In genomic region chr2:159608723-159609308, GRCh38 we compare ENCODE assay signal across 19 cellular contexts. TPM values are rescaled to one million over a fixed set of nuclear protein-coding genes. Genes with fewer than 3 reads are reported as not detected.
DNase-seq lines count a peak whose midpoint lies in the region; ATAC-seq and TF ChIP-seq lines count a peak whose summit lies in the region.
"Had no signal": no experiment of that assay in that cellular context is flagged by ENCODE, and none has a peak within 500 bp of the region (broad histone marks: within the 10 kb centered on the region; RNA-seq: fewer than 3 reads in every experiment).

No MANE protein-coding gene starts in this region.

- H3K4me1 ChIP-seq in Loucy (ENCODE audit: insufficient read depth, low read length, poor library complexity, severe bottlenecking) (peaks cover 49% of the 10 kb centered on the region), thyroid gland (peaks cover 48 to 74% of the 10 kb centered on the region in 2 donors)

- peaks cover 42% of the 10 kb centered on the region for H3K79me2 ChIP-seq in Loucy (ENCODE audit: insufficient read depth, low read length)

- H3K9me3 Mint-ChIP-seq in mesothelial cell of epicardium: no peaks in the 10 kb centered on the region
- H3K9me3 Mint-ChIP-seq: CD4-positive, CD25-positive, alpha-beta regulatory T cell had no signal

- no peak overlapping the region for H2AFZ ChIP-seq in Loucy (ENCODE audit: low read length)

- H3K4me2 ChIP-seq in Loucy (ENCODE audit: low read depth, low read length, poor library complexity, severe bottlenecking): peak overlapping the region; percentile 51
- H3K4me2 ChIP-seq: KMS-11 had no signal

- ATAC-seq in GM21381 (IDR thresholded peaks at IDR 0.05; ENCODE audit: unreplicated experiment): no peak

- H4K20me1 ChIP-seq in Loucy (ENCODE audit: insufficient read depth, low read length, poor library complexity, severe bottlenecking): peaks cover 20% of the 10 kb centered on the region

- H3K36me3 ChIP-seq in Loucy (ENCODE audit: insufficient read depth, low read length): no peaks in the 10 kb centered on the region
- no peaks in the 10 kb centered on the region for H3K36me3 ChIP-seq in thyroid gland
- H3K36me3 ChIP-seq: BE2C, Peyer's patch had no signal

- no peaks in the 10 kb centered on the region for H3K27me3 Mint-ChIP-seq in mesothelial cell of epicardium (ENCODE audit: low read depth)
- H3K27me3 Mint-ChIP-seq: CD4-positive, CD25-positive, alpha-beta regulatory T cell had no signal

- H3K4me3 ChIP-seq in Loucy (ENCODE audit: low read length, poor library complexity, severe bottlenecking) (no peak overlapping the region), thyroid gland (replicated peaks in 1 of 3) (no peak overlapping the region)
- H3K4me3 ChIP-seq: Peyer's patch had no signal

- H3K9ac ChIP-seq in Loucy (ENCODE audit: low read depth, low read length, poor library complexity, severe bottlenecking): no peak overlapping the region
- H3K9ac ChIP-seq: KMS-11 had no signal

- peaks cover 58% of the 10 kb centered on the region for H3K4me1 Mint-ChIP-seq in mesothelial cell of epicardium

- TF ChIP-seq CTCF in Loucy (conservative IDR thresholded peaks at IDR 0.05; ENCODE audit: low read length) (no peak), mesothelial cell of epicardium (IDR thresholded peaks at IDR 0.05; ENCODE audit: unreplicated experiment) (no peak), thyroid gland (IDR thresholded peaks at IDR 0.05) (no peak)

- H3K27me3 ChIP-seq in Loucy (ENCODE audit: insufficient read depth, low read length, poor library complexity, severe bottlenecking) (no peaks in the 10 kb centered on the region), thyroid gland (no peaks in the 10 kb centered on the region)
- H3K27me3 ChIP-seq: BE2C, Peyer's patch had no signal

- no peak overlapping the region for H3K4me3 Mint-ChIP-seq in mesothelial cell of epicardium
- H3K4me3 Mint-ChIP-seq: CD4-positive, CD25-positive, alpha-beta regulatory T cell had no signal

- H3K27ac ChIP-seq in thyroid gland: peak overlapping the region in 2 of 3 donors; percentile 12 to 30
- H3K27ac ChIP-seq: 22Rv1, HL-60, KMS-11, Peyer's patch had no signal

- WGBS in thyroid gland, 2 donors: 20 to 28% methylated on average over 1 of the region's 1 CpG

- no peaks in the 10 kb centered on the region for H3K9me3 ChIP-seq in Loucy (ENCODE audit: insufficient read depth, low read depth, low read length)
- H3K9me3 ChIP-seq in thyroid gland: no peaks in the 10 kb centered on the region
- H3K9me3 ChIP-seq: BE2C, Peyer's patch had no signal

- DNase-seq in DMS53 (lab: John Stamatoyannopoulos, UW) (peak; percentile 12), DMS53 treated with DMSO at 0.1 percent for 48 hours (lab: John Stamatoyannopoulos, UW; ENCODE audit: unreplicated experiment) (no peak), mesothelial cell of epicardium (ENCODE audit: low spot score in 2 of 2, unreplicated experiment in 2 of 2) (no peak), thyroid gland (no peak), NCI-H345 (lab: John Stamatoyannopoulos, UW) (no peak), HCEC 1CT (no peak)
- DNase-seq: BE2C; CD4-positive, CD25-positive, alpha-beta regulatory T cell; COR-L47; H7; NCI-H1417 treated with DMSO at 0.1 percent for 48 hours; NCI-H1930; NK-92 treated with Interleukin-12 subunit alpha and Interleukin-12 subunit beta, amount 100 ng/mL, for 24 hours; Peyer's patch had no signal

- H3F3A ChIP-seq in Loucy (ENCODE audit: low read depth): 0 out of 2 replicates have a peak, but pooled peaks cover 3% of the 10 kb centered on the region

- H3K9me2 ChIP-seq in Loucy (replicated peaks; ENCODE audit: low read depth, low read length): no peaks in the 10 kb centered on the region

- no peak for TF ChIP-seq POLR2A in thyroid gland (IDR thresholded peaks at IDR 0.05)

- peak overlapping the region; percentile 56 for H3K27ac Mint-ChIP-seq in mesothelial cell of epicardium
- H3K27ac Mint-ChIP-seq: CD4-positive, CD25-positive, alpha-beta regulatory T cell had no signal

- no peaks in the 10 kb centered on the region for H3K36me3 Mint-ChIP-seq in mesothelial cell of epicardium
- H3K36me3 Mint-ChIP-seq: CD4-positive, CD25-positive, alpha-beta regulatory T cell had no signal

- intact Hi-C loops in thyroid gland (cut with DNase I): no loop called here

RNA-seq across cellular contexts. Expression of gene BAZ2B, which starts 7.5 kb away (rescaled TPM):
- 135 to 143 TPM (median 141 TPM) in 3 replicates for total RNA-seq in mesothelial cell of epicardium
- total RNA-seq in thyroid gland: 100 to 1,000 TPM; 122 to 181 (median 143) TPM
